12 cellular contexts compared by ENCODE assay signal in genomic region chr5:73899055-73899454, GRCh38.
DNase-seq lines count a peak whose midpoint lies in the region; ATAC-seq and TF ChIP-seq lines count a peak whose summit lies in the region.
"Had no signal": no experiment of that assay in that cellular context is flagged by ENCODE, and none has a peak within 500 bp of the region (broad histone marks: within the 10 kb centered on the region; RNA-seq: fewer than 3 reads in every experiment).

No MANE protein-coding gene starts in this region.

- H3K27me3 ChIP-seq in H7 (ENCODE audit: control insufficient read depth, insufficient read depth, low read length) (no peaks in the 10 kb centered on the region), ascending aorta (no peaks in the 10 kb centered on the region), upper lobe of right lung (no peaks in the 10 kb centered on the region), uterus (no peaks in the 10 kb centered on the region)

- H3K4me1 ChIP-seq in ascending aorta (no peaks in the 10 kb centered on the region), upper lobe of right lung (peaks cover 9% of the 10 kb centered on the region), uterus (no peaks in the 10 kb centered on the region)

- intact Hi-C loops in ascending aorta (cut with DNase I): no loop called here
- intact Hi-C loops in upper lobe of right lung (cut with DNase I): no loop called here
- intact Hi-C loops in uterus (cut with DNase I; ENCODE audit: low total_unique reads): no loop called here

- H3K4me3 ChIP-seq in H7 (ENCODE audit: insufficient read depth, low read depth, low read length) (no peak overlapping the region), ascending aorta (no peak overlapping the region), upper lobe of right lung (no peak overlapping the region), uterus (no peak overlapping the region)

- no peak for DNase-seq in stimulated activated naive CD8-positive, alpha-beta T cell treated with anti-CD3 and anti-CD28 coated beads, Interleukin-15, amount 100 ng/mL, for 72 hours
- DNase-seq in stimulated activated naive CD8-positive, alpha-beta T cell treated with anti-CD3 and anti-CD28 coated beads, Interleukin-15, Interleukin-2, amounts not matched to agents 100 U/mL and 50 U/mL, for 24 hours: no peak
- DNase-seq in NOMO-1 treated with DMSO at 0.1 percent for 48 hours (lab: John Stamatoyannopoulos, UW; ENCODE audit: unreplicated experiment): peak; percentile 92
- no peak for DNase-seq in H7
- DNase-seq in ascending aorta (ENCODE audit: low spot score in 2 of 2): no peak
- DNase-seq in upper lobe of right lung: no peak
- DNase-seq in uterus: no peak
- DNase-seq: NCI-H146 had no signal

- H3K27ac Mint-ChIP-seq in stimulated activated naive CD8-positive, alpha-beta T cell treated with anti-CD3 and anti-CD28 coated beads, Interleukin-15, amount 100 ng/mL, for 72 hours: no peak overlapping the region
- H3K27ac Mint-ChIP-seq: CD4-positive, CD25-positive, alpha-beta regulatory T cell; progenitor cell of endocrine pancreas had no signal

- no peak overlapping the region for H3K27ac ChIP-seq in ascending aorta
- no peak overlapping the region for H3K27ac ChIP-seq in upper lobe of right lung
- no peak overlapping the region for H3K27ac ChIP-seq in uterus

- no peaks in the 10 kb centered on the region for H3K9me3 Mint-ChIP-seq in stimulated activated naive CD8-positive, alpha-beta T cell treated with anti-CD3 and anti-CD28 coated beads, Interleukin-15, amount 100 ng/mL, for 72 hours

- H3K9me3 ChIP-seq in ascending aorta (no peaks in the 10 kb centered on the region), upper lobe of right lung (no peaks in the 10 kb centered on the region), uterus (no peaks in the 10 kb centered on the region)

- no peak for TF ChIP-seq CTCF in ascending aorta (IDR thresholded peaks at IDR 0.05)
- no peak for TF ChIP-seq CTCF in upper lobe of right lung (IDR thresholded peaks at IDR 0.05)
- TF ChIP-seq CTCF in uterus (IDR thresholded peaks at IDR 0.05): no peak

- H3K4me1 Mint-ChIP-seq in stimulated activated naive CD8-positive, alpha-beta T cell treated with anti-CD3 and anti-CD28 coated beads, Interleukin-15, amount 100 ng/mL, for 72 hours: no peaks in the 10 kb centered on the region
- H3K4me1 Mint-ChIP-seq: CD4-positive, CD25-positive, alpha-beta regulatory T cell had no signal

- peaks cover 50% of the 10 kb centered on the region for H3K27me3 Mint-ChIP-seq in stimulated activated naive CD8-positive, alpha-beta T cell treated with anti-CD3 and anti-CD28 coated beads, Interleukin-15, amount 100 ng/mL, for 72 hours
- H3K27me3 Mint-ChIP-seq: progenitor cell of endocrine pancreas had no signal

- H3K36me3 ChIP-seq in H7 (replicated peaks; ENCODE audit: control insufficient read depth, insufficient read depth, low read length) (no peaks in the 10 kb centered on the region), ascending aorta (peaks cover 0 to 27% of the 10 kb centered on the region in 2 donors), upper lobe of right lung (peaks cover 10% of the 10 kb centered on the region), uterus (no peaks in the 10 kb centered on the region)

- H3K4me3 Mint-ChIP-seq in stimulated activated naive CD8-positive, alpha-beta T cell treated with anti-CD3 and anti-CD28 coated beads, Interleukin-15, amount 100 ng/mL, for 72 hours: no peak overlapping the region
- H3K4me3 Mint-ChIP-seq: CD4-positive, CD25-positive, alpha-beta regulatory T cell had no signal

- TF ChIP-seq POLR2A in uterus (IDR thresholded peaks at IDR 0.05): no peak

- peak; percentile 71 for ATAC-seq in stimulated activated naive CD8-positive, alpha-beta T cell treated with anti-CD3 and anti-CD28 coated beads, Interleukin-15, amount 100 ng/mL, for 72 hours
- ATAC-seq in stimulated activated naive CD8-positive, alpha-beta T cell treated with anti-CD3 and anti-CD28 coated beads, Interleukin-15, Interleukin-2, amounts not matched to agents 100 U/mL and 50 U/mL, for 24 hours: no peak
- ATAC-seq in HG02642 (IDR thresholded peaks at IDR 0.05; ENCODE audit: poor library complexity, unreplicated experiment) (peak; percentile 81), upper lobe of right lung (no peak)
- ATAC-seq: HCT116 had no signal

Comparison
In these comparisons a context has a peak if more than half of its experiments do, and no peak if none do; other contexts are left out.
1. ATAC-seq: peak in stimulated activated naive CD8-positive, alpha-beta T cell treated with anti-CD3 and anti-CD28 coated beads, Interleukin-15, amount 100 ng/mL, for 72 hours (single experiment) and HG02642 (single experiment); none in stimulated activated naive CD8-positive, alpha-beta T cell treated with anti-CD3 and anti-CD28 coated beads, Interleukin-15, Interleukin-2, amounts not matched to agents 100 U/mL and 50 U/mL, for 24 hours (single experiment) and upper lobe of right lung (single experiment).